8 cellular contexts compared by ENCODE assay signal in the genomic region with DNA sequence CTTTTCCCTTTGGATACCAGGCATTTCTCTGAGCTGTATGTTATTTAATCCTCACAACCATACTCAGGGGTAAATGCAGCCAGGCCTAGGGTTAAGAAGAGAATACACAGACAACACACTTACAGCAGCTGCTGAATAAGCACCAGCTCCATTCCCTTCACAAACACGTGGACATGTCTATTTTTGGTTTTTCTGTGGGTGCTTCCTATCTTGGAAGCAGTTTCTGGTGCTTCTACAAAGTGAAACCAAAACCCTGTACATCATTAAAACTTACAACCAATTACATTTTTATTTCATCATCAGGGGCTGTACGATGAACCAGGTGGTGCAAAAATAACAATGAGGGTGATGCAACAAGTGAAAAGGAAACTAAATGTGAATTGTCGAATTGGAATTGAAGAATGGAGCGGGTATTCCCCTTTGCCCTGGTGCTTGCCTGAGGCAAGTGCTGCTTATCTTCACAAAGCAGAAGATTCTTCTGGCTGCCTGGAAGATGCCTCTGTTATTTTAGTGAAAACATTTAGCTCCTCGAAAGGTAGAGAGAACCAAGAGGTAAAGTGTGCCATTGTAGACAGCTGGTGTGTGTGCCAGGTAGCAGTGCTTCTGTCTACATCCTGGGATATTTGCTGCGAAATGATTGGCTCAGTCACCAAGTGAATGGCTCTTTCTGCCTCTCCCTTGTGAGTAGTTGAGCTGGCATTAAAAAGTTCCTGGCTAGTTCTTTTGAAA. TPM values are rescaled to one million over a fixed set of nuclear protein-coding genes. Genes with fewer than 3 reads are reported as not detected.
DNase-seq lines count a peak whose midpoint lies in the region; ATAC-seq, FAIRE-seq and TF ChIP-seq lines count a peak whose summit lies in the region.

No MANE protein-coding gene starts in this region.

- ATAC-seq in HG03342 (IDR thresholded peaks at IDR 0.05; ENCODE audit: unreplicated experiment) (peak; percentile 90), T-cell (replicated peaks in 1 of 4) (peak; percentile 73 to 96 (median 84)), omental fat pad (ENCODE audit: low FRiP score) (peak; percentile 70)

- no peak overlapping the region for H3K18ac ChIP-seq in H1 (ENCODE audit: extremely low read depth, low read length)
- no peak overlapping the region for H3K18ac ChIP-seq in mesendoderm (ENCODE audit: low read length)

- no peak for TF ChIP-seq CTCF in C4-2B (conservative IDR thresholded peaks at IDR 0.05)
- no peak for TF ChIP-seq CTCF in H1 (IDR thresholded peaks at IDR 0.05; ENCODE audit: control extremely low read depth in 1 of 3, insufficient read depth in 1 of 3, low read depth in 1 of 3, low read length in 3 of 3)
- TF ChIP-seq CTCF in omental fat pad (IDR thresholded peaks at IDR 0.05): no peak

- H3K9me3 Mint-ChIP-seq in T-cell: no peaks in the 10 kb centered on the region

- H3K9me3 ChIP-seq in H1 (ENCODE audit: insufficient read depth in 2 of 2, low read depth in 1 of 2, low read length in 1 of 2): no peaks in the 10 kb centered on the region

- no peaks in the 10 kb centered on the region for H3K23me2 ChIP-seq in H1 (ENCODE audit: low read depth, low read length)

- H2BK120ac ChIP-seq in H1 (replicated peaks; ENCODE audit: low read depth, low read length) (no peak overlapping the region), mesendoderm (ENCODE audit: low read depth, low read length) (no peak overlapping the region)

- H3K4ac ChIP-seq in H1 (replicated peaks; ENCODE audit: insufficient read length, low read depth, low read length) (no peak overlapping the region), mesendoderm (ENCODE audit: low read depth, low read length) (no peak overlapping the region)

- H3K56ac ChIP-seq in H1 (replicated peaks; ENCODE audit: insufficient read length, low read depth, low read length) (no peak overlapping the region), mesendoderm (ENCODE audit: low read length) (no peak overlapping the region)

- no peak overlapping the region for H3K4me3 ChIP-seq in H1 (ENCODE audit: extremely low read depth in 1 of 4, insufficient read depth in 2 of 4, low read depth in 3 of 4, low read length in 4 of 4)
- H3K4me3 ChIP-seq in mesendoderm (ENCODE audit: low read length): no peak overlapping the region

- CTCF ChIA-PET in T-cell (lab: Charles Lee): interaction anchor here (0.5 to 2.3 kb wide), 12 partner anchors 9 to 459 kb away, joined by 3 to 16 read pairs (median 3); no protein-coding TSS in a partner anchor
- CTCF ChIA-PET in H1 (lab: Charles Lee; ENCODE audit: partially characterized antibody): interaction anchor here (0.8 to 2.1 kb wide), 5 partner anchors 14 to 17 kb away, joined by 3 to 6 read pairs (median 3); no protein-coding TSS in a partner anchor

- H2AFZ ChIP-seq in H1 (ENCODE audit: low read length): peak overlapping the region; percentile 92

- no peaks in the 10 kb centered on the region for H3K27me3 Mint-ChIP-seq in T-cell

- H4K5ac ChIP-seq in H1 (ENCODE audit: insufficient read length, low read depth, low read length): no peak overlapping the region
- no peak overlapping the region for H4K5ac ChIP-seq in mesendoderm (ENCODE audit: low read length)

- H3K9ac ChIP-seq in H1 (replicated peaks in 1 of 4; ENCODE audit: extremely low read depth in 1 of 4, low read depth in 3 of 4, low read length in 3 of 4): no peak overlapping the region
- no peak overlapping the region for H3K9ac ChIP-seq in mesendoderm (ENCODE audit: low read length)

- H3K4me3 Mint-ChIP-seq in T-cell: peak overlapping the region; percentile 59 to 73 (median 67)

- 88 to 100% methylated on average over 2 to 6 of the region's 6 CpGs for WGBS in H1 (ENCODE audit: extremely low coverage in 1 of 2, insufficient coverage in 1 of 2, insufficient read length in 1 of 2, insufficient replicate concordance in 2 of 2, low coverage in 1 of 2, low lambda C conversion rate in 2 of 2, missing lambda C conversion rate in 1 of 2), 2 experiments
- WGBS in mesendoderm (ENCODE audit: extremely low coverage, insufficient coverage, low lambda C conversion rate): no CpG with 5 or more reads among the region's 6 CpGs

- H2AK5ac ChIP-seq in H1 (ENCODE audit: low read depth, low read length) (no peak overlapping the region), mesendoderm (ENCODE audit: low read length) (no peak overlapping the region)

- H2BK12ac ChIP-seq in H1 (ENCODE audit: low read depth, low read length): no peak overlapping the region

- H3K79me1 ChIP-seq in H1 (ENCODE audit: low read depth, low read length) (no peaks in the 10 kb centered on the region), mesendoderm (ENCODE audit: low read length) (no peaks in the 10 kb centered on the region)

- no peaks in the 10 kb centered on the region for H3K36me3 ChIP-seq in H1 (ENCODE audit: control insufficient read depth in 2 of 4, insufficient read depth in 4 of 4, low read length in 3 of 4)
- H3K36me3 ChIP-seq in mesendoderm (ENCODE audit: control insufficient read depth, insufficient read depth, low read length): no peaks in the 10 kb centered on the region

- FAIRE-seq in H1 (lab: Jason Lieb, UNC): no peak

- H2BK20ac ChIP-seq in H1 (ENCODE audit: low read length): no peak overlapping the region

- peak overlapping the region; percentile 86 to 88 for H3K27ac Mint-ChIP-seq in T-cell

- H3K23ac ChIP-seq in H1 (ENCODE audit: insufficient read length) (no peak overlapping the region), mesendoderm (ENCODE audit: low read length) (no peak overlapping the region)

- peak; percentile 21 for DNase-seq in GM19238 (ENCODE audit: insufficient read length, low spot score)
- peak in 30 of 34 experiments; percentile 2 to 56 (median 36) for DNase-seq in T-cell
- DNase-seq in H1 (ENCODE audit: low read depth in 1 of 2, low spot score in 2 of 2): no peak
- DNase-seq in omental fat pad (ENCODE audit: low spot score): no peak
- DNase-seq in NCI-H446 (lab: John Stamatoyannopoulos, UW): no peak
- no peak for DNase-seq in mesendoderm

- H2BK5ac ChIP-seq in H1 (ENCODE audit: low read depth, low read length): no peak overlapping the region
- no peak overlapping the region for H2BK5ac ChIP-seq in mesendoderm (ENCODE audit: low read length)

- H4K91ac ChIP-seq in H1 (replicated peaks; ENCODE audit: insufficient read length, low read length): no peak overlapping the region

- no peak for TF ChIP-seq RAD21 in H1 (IDR thresholded peaks at IDR 0.05 in 1 of 2, conservative IDR thresholded peaks at IDR 0.05 in 1 of 2; ENCODE audit: low read depth in 2 of 2, low read length in 2 of 2)

- H3K4me1 ChIP-seq in H1 (replicated peaks in 1 of 4; ENCODE audit: control insufficient read depth in 3 of 4, insufficient read depth in 4 of 4, low read length in 3 of 4) (peaks cover 0 to 3% (median 0%) of the 10 kb centered on the region in 4 experiments; a peak in 1 of 7 replicates), mesendoderm (ENCODE audit: control insufficient read depth, low read depth, low read length) (no peaks in the 10 kb centered on the region)

- H3K14ac ChIP-seq in H1 (ENCODE audit: insufficient read length): no peak overlapping the region

- TF ChIP-seq EP300 in H1 (IDR thresholded peaks at IDR 0.05; ENCODE audit: borderline replicate concordance in 1 of 2, low read depth in 2 of 2, low read length in 2 of 2): no peak

- H4K8ac ChIP-seq in H1 (ENCODE audit: extremely low read depth, insufficient read depth, low read length) (no peak overlapping the region), mesendoderm (ENCODE audit: low read depth, low read length) (no peak overlapping the region)

- H3K4me2 ChIP-seq in H1 (ENCODE audit: insufficient read depth in 1 of 2, low read depth in 2 of 2, low read length in 2 of 2) (no peak overlapping the region), mesendoderm (ENCODE audit: low read length) (no peak overlapping the region)

- no peaks in the 10 kb centered on the region for H3K79me2 ChIP-seq in H1 (ENCODE audit: control insufficient read depth in 1 of 2, insufficient read depth in 2 of 2, low read length in 2 of 2)
- no peaks in the 10 kb centered on the region for H3K79me2 ChIP-seq in mesendoderm (ENCODE audit: control insufficient read depth, insufficient read depth, low read length)

- peaks cover 33 to 54% (median 43%) of the 10 kb centered on the region in 3 donors for H3K4me1 Mint-ChIP-seq in T-cell

- TF ChIP-seq POLR2A in H1 (IDR thresholded peaks at IDR 0.05; ENCODE audit: control extremely low read depth in 1 of 2, low read depth in 2 of 2, low read length in 2 of 2): no peak

- POLR2A ChIA-PET in T-cell (lab: Charles Lee): interaction anchor here (0.6 kb wide), 4 partner anchors 9 to 69 kb away, joined by 3 to 8 read pairs (median 6); no protein-coding TSS in a partner anchor
- POLR2A ChIA-PET in H1 (lab: Charles Lee; ENCODE audit: partially characterized antibody): no interaction called here

- no peak overlapping the region; the same call in 1 of the 2 replicates for H2BK15ac ChIP-seq in H1 (ENCODE audit: low read length)
- H2BK15ac ChIP-seq in mesendoderm (replicated peaks; ENCODE audit: low read depth): no peak overlapping the region

- no peaks in the 10 kb centered on the region for H4K20me1 ChIP-seq in H1 (replicated peaks in 1 of 2; ENCODE audit: control insufficient read depth in 1 of 2, insufficient read depth in 2 of 2, low read length in 2 of 2)

- H3K27me3 ChIP-seq in H1 (replicated peaks in 1 of 4; ENCODE audit: control insufficient read depth in 3 of 4, extremely low read depth in 1 of 4, insufficient read depth in 3 of 4, low read length in 3 of 4): no peaks in the 10 kb centered on the region
- H3K27me3 ChIP-seq in mesendoderm (ENCODE audit: insufficient read depth, low read length, poor library complexity): no peaks in the 10 kb centered on the region

- H3K27ac ChIP-seq in C4-2B (peak overlapping the region; percentile 16; the same call in 1 of the 2 replicates), H1 (ENCODE audit: low read depth, low read length) (0 out of 2 replicates have a peak overlapping the region, but pooled peaks have one; percentile 8), mesendoderm (ENCODE audit: low read depth, low read length) (no peak overlapping the region)

- H3K36me3 Mint-ChIP-seq in T-cell: no peaks in the 10 kb centered on the region

RNA-seq across cellular contexts. Expression of a gene that starts 18.6 kb away (rescaled TPM):
- not detected for total RNA-seq in T-cell
- total RNA-seq in H1 (2021; fragmentation: NEBNext Ultra II Directional; extraction: Animal tissue kit (Norgen Biotek cat#: 25700)): not detected in 2 replicates
- not detected in 2 replicates for polyA plus RNA-seq in H1 (2011; rRNA removed)
- not detected for polyA plus RNA-seq in H1 (2011; cell fraction: cytosol; rRNA removed)
- polyA plus RNA-seq in H1 (2011; cell fraction: nucleus; rRNA removed): not detected
- not detected in 4 replicates for polyA plus RNA-seq in H1 (2012, experiment 1 of 2)
- polyA plus RNA-seq in H1 (2012, experiment 2 of 2): not detected
- polyA plus RNA-seq in H1 (2013, experiment 1 of 2): not detected
- not detected for polyA plus RNA-seq in H1 (2013, experiment 2 of 2)
- polyA minus RNA-seq in H1 (2011; rRNA and poly(A)+ RNA removed): not detected in 2 replicates
- polyA minus RNA-seq in H1 (2011; cell fraction: cytosol; rRNA and poly(A)+ RNA removed): not detected
- not detected for polyA minus RNA-seq in H1 (2011; cell fraction: nucleus; rRNA and poly(A)+ RNA removed)
- not detected for total RNA-seq in omental fat pad
- polyA plus RNA-seq in mesendoderm (2013, experiment 1 of 2): not detected
- not detected for polyA plus RNA-seq in mesendoderm (2013, experiment 2 of 2)

RNA-seq across cellular contexts. Expression of a gene that starts 45.3 kb away (rescaled TPM):
- total RNA-seq in T-cell (not detected), omental fat pad (not detected)
- total RNA-seq in H1 (2021; fragmentation: NEBNext Ultra II Directional; extraction: Animal tissue kit (Norgen Biotek cat#: 25700)): not detected in 2 replicates
- polyA plus RNA-seq in H1 (2011; rRNA removed): not detected in 2 replicates
- not detected for polyA plus RNA-seq in H1 (2011; cell fraction: cytosol; rRNA removed)
- polyA plus RNA-seq in H1 (2011; cell fraction: nucleus; rRNA removed): not detected
- not detected in 4 replicates for polyA plus RNA-seq in H1 (2012, experiment 1 of 2)
- polyA plus RNA-seq in H1 (2012, experiment 2 of 2): not detected
- polyA plus RNA-seq in H1 (2013, experiment 1 of 2): not detected
- not detected for polyA plus RNA-seq in H1 (2013, experiment 2 of 2)
- polyA minus RNA-seq in H1 (2011; rRNA and poly(A)+ RNA removed): not detected in 2 replicates
- not detected for polyA minus RNA-seq in H1 (2011; cell fraction: cytosol; rRNA and poly(A)+ RNA removed)
- not detected for polyA minus RNA-seq in H1 (2011; cell fraction: nucleus; rRNA and poly(A)+ RNA removed)
- not detected for polyA plus RNA-seq in mesendoderm (2013, experiment 1 of 2)
- polyA plus RNA-seq in mesendoderm (2013, experiment 2 of 2): not detected

Comparison
In these comparisons a context has a peak if more than half of its experiments do, and no peak if none do; other contexts are left out.
1. DNase-seq: peak in GM19238 (single experiment) and T-cell (30 of 34); none in H1 (0 of 2), omental fat pad (single experiment), NCI-H446 (0 of 2) and mesendoderm (single experiment).
2. Peak in every context shown above with its lines, with median percentiles within 50 percentile points of each other: ATAC-seq.